1 cellular context compared by ENCODE assay signal in the genomic region with DNA sequence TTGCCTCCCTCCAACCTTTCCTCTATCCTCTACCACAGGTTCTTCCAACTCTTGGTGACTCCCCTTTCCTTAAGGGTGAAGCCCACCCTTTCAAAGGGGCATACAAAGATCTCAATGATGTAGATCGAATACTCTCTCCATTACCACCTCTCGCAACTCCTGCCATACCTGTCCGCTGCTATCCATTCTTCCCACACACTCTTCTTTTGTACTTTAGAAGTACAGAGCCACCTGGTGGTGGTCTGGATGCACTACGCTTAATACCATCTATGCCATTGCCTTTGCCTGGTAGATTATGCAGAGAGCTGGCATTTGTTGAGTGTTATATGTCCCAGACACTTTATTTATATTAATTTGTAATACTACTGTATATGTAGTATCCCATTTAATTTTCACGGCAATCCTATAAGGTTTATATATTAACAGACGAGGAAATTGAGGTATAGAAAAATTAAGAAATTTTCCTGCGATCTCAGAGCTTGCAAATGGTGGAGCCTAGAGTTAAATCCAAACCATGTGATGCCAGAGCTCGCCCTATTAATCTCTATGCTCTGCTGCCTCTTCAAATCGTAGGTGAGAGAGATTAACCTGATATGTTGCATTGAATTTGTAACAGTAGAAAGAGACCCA.
TF ChIP-seq lines count a peak whose summit lies in the region.

No MANE protein-coding gene starts in this region.

TF ChIP-seq in HepG2, 621 proteins besides CTCF, POLR2A, EP300 and RAD21 (continued from another document):
- TF ChIP-seq, protein P1, sequence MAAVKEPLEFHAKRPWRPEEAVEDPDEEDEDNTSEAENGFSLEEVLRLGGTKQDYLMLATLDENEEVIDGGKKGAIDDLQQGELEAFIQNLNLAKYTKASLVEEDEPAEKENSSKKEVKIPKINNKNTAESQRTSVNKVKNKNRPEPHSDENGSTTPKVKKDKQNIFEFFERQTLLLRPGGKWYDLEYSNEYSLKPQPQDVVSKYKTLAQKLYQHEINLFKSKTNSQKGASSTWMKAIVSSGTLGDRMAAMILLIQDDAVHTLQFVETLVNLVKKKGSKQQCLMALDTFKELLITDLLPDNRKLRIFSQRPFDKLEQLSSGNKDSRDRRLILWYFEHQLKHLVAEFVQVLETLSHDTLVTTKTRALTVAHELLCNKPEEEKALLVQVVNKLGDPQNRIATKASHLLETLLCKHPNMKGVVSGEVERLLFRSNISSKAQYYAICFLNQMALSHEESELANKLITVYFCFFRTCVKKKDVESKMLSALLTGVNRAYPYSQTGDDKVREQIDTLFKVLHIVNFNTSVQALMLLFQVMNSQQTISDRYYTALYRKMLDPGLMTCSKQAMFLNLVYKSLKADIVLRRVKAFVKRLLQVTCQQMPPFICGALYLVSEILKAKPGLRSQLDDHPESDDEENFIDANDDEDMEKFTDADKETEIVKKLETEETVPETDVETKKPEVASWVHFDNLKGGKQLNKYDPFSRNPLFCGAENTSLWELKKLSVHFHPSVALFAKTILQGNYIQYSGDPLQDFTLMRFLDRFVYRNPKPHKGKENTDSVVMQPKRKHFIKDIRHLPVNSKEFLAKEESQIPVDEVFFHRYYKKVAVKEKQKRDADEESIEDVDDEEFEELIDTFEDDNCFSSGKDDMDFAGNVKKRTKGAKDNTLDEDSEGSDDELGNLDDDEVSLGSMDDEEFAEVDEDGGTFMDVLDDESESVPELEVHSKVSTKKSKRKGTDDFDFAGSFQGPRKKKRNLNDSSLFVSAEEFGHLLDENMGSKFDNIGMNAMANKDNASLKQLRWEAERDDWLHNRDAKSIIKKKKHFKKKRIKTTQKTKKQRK (IDR thresholded peaks at IDR 0.05; ENCODE audit: low read length), result no peak
- no peak for TF ChIP-seq FOXO1 (CRISPR knock-in tag; IDR thresholded peaks at IDR 0.05)
- TF ChIP-seq SMC3 (IDR thresholded peaks at IDR 0.05; ENCODE audit: low read length), result peak; percentile 81
- TF ChIP-seq PAWR (CRISPR knock-in tag; IDR thresholded peaks at IDR 0.05; ENCODE audit: borderline replicate concordance), result no peak
- TF ChIP-seq, protein P2, sequence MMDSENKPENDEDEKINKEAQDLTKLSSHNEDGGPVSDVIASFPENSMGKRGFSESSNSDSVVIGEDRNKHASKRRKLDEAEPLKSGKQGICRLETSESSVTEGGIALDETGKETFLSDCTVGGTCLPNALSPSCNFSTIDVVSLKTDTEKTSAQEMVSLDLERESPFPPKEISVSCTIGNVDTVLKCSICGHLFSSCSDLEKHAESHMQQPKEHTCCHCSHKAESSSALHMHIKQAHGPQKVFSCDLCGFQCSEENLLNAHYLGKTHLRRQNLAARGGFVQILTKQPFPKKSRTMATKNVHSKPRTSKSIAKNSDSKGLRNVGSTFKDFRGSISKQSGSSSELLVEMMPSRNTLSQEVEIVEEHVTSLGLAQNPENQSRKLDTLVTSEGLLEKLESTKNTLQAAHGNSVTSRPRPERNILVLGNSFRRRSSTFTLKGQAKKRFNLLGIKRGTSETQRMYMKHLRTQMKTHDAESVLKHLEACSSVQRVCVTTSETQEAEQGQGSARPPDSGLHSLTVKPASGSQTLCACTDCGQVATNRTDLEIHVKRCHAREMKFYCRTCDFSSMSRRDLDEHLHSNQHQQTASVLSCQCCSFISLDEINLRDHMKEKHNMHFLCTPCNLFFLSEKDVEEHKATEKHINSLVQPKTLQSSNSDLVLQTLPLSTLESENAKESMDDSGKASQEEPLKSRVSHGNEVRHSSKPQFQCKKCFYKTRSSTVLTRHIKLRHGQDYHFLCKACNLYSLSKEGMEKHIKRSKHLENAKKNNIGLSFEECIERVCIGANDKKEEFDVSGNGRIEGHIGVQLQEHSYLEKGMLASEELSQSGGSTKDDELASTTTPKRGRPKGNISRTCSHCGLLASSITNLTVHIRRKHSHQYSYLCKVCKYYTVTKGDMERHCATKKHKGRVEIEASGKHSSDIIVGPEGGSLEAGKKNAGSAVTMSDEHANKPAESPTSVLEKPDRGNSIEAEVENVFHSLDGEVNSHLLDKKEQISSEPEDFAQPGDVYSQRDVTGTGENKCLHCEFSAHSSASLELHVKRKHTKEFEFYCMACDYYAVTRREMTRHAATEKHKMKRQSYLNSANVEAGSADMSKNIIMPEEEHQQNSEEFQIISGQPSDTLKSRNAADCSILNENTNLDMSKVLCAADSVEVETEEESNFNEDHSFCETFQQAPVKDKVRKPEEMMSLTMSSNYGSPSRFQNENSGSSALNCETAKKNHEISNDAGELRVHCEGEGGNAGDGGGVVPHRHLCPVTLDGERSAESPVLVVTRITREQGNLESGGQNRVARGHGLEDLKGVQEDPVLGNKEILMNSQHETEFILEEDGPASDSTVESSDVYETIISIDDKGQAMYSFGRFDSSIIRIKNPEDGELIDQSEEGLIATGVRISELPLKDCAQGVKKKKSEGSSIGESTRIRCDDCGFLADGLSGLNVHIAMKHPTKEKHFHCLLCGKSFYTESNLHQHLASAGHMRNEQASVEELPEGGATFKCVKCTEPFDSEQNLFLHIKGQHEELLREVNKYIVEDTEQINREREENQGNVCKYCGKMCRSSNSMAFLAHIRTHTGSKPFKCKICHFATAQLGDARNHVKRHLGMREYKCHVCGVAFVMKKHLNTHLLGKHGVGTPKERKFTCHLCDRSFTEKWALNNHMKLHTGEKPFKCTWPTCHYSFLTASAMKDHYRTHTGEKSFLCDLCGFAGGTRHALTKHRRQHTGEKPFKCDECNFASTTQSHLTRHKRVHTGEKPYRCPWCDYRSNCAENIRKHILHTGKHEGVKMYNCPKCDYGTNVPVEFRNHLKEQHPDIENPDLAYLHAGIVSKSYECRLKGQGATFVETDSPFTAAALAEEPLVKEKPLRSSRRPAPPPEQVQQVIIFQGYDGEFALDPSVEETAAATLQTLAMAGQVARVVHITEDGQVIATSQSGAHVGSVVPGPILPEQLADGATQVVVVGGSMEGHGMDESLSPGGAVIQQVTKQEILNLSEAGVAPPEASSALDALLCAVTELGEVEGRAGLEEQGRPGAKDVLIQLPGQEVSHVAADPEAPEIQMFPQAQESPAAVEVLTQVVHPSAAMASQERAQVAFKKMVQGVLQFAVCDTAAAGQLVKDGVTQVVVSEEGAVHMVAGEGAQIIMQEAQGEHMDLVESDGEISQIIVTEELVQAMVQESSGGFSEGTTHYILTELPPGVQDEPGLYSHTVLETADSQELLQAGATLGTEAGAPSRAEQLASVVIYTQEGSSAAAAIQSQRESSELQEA (CRISPR knock-in tag; IDR thresholded peaks at IDR 0.05; ENCODE audit: not compliant biosample characterization), result no peak
